ENCODE assay signal across 16 cellular contexts in the genomic region with DNA sequence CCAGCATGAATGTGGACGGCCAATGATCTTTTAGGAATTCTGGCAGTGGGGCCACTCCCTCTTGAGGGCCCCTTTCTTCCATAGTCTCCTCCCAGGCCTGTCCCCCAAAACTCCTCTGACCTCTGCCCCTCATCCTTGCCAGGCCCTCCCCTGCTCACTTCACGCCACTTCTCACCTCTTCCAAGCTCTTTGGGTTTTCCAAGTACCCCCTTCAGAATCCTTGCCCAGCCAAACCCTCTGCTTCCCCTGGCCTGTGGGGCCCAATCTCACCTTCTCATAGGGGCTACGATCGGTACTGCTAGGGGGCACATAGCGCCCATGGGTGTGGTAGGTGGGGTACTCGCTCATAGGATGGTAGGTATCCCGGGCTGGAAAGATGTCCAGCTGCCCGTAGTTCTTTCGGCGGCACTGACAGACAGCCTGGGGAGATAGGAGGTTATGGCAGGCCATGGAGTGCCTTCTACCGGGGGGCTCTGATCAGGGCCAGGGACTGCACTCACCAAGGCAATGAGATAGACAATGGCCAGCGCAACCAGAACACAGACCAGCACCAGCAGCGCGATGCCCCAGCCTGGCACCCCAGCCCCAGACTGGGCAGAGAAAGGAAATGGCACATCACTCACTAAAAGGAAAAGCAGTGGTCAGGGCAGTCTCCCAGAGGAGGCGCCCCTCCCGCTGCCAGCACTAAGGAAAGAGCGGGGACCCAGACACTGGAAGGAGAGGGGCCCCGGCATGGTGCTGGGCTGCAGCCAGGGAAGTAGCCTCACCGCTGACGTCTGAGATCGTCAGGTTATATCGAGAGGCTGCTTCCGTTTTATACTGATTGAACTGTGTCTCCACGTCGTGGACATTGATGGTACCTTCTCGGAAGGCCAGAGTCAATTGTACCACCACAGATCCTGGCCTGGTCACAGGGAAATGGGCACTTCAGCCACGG. TPM values are rescaled to one million over a fixed set of nuclear protein-coding genes. Genes with fewer than 3 reads are reported as not detected.
DNase-seq lines count a peak whose midpoint lies in the region; ATAC-seq, FAIRE-seq and TF ChIP-seq lines count a peak whose summit lies in the region.
"Had no signal": no experiment of that assay in that cellular context is flagged by ENCODE, and none has a peak within 500 bp of the region (broad histone marks: within the 10 kb centered on the region; RNA-seq: fewer than 3 reads in every experiment).

No MANE protein-coding gene starts in this region.

- POLR2A ChIA-PET in IMR-90 (lab: Charles Lee; ENCODE audit: unreplicated experiment): no interaction called here

- peak overlapping the region; percentile 89 for H3K27ac Mint-ChIP-seq in endodermal cell
- H3K27ac Mint-ChIP-seq in neural crest cell (ENCODE audit: unreplicated experiment): peak overlapping the region; percentile 98

- H3K27ac ChIP-seq in BLaER1 (peak overlapping the region; percentile 59), IMR-90 (ENCODE audit: insufficient read depth, low read length) (no peak overlapping the region), endodermal cell (ENCODE audit: low read depth, low read length) (no peak overlapping the region)
- H3K27ac ChIP-seq: brain microvascular endothelial cell had no signal

- peak overlapping the region; percentile 98 for H3K4me2 ChIP-seq in BLaER1
- no peak overlapping the region for H3K4me2 ChIP-seq in IMR-90 (ENCODE audit: low read depth, low read length)

- CTCF ChIA-PET in IMR-90 (lab: Yijun Ruan, JAX): no interaction called here

- H2AFZ ChIP-seq in IMR-90 (replicated peaks; ENCODE audit: low read length, poor library complexity): peak overlapping the region; percentile 32

- dilution Hi-C loops in IMR-90 (cut with HindIII; ENCODE audit: low sequenced_read_pairs, unreplicated experiment): no loop called here

- no peak overlapping the region for H2AK5ac ChIP-seq in IMR-90 (ENCODE audit: low read depth, low read length)

- H2AK9ac ChIP-seq in IMR-90 (replicated peaks; ENCODE audit: low read depth, low read length, poor library complexity): no peak overlapping the region

- H3K9me3 Mint-ChIP-seq in endodermal cell: no peaks in the 10 kb centered on the region
- H3K9me3 Mint-ChIP-seq in neural crest cell: no peaks in the 10 kb centered on the region
- H3K9me3 Mint-ChIP-seq: CD4-positive, alpha-beta memory T cell had no signal

- H3K36me3 Mint-ChIP-seq in endodermal cell (ENCODE audit: low read depth) (no peaks in the 10 kb centered on the region), neural crest cell (ENCODE audit: low read depth) (peaks cover 4% of the 10 kb centered on the region)

- no peak overlapping the region for H3K4ac ChIP-seq in IMR-90 (ENCODE audit: low read depth, low read length)

- H3K4me3 ChIP-seq in BLaER1 (no peak overlapping the region), IMR-90 (ENCODE audit: insufficient read depth, low read depth, low read length) (no peak overlapping the region), endodermal cell (ENCODE audit: low read length) (no peak overlapping the region)

- no peak overlapping the region for H3K18ac ChIP-seq in IMR-90 (ENCODE audit: low read depth, low read length)

- no TSS peak for BruUV-seq in IMR-90 (replicated peaks; lab: Mats Ljungman, UMichigan)

- TF ChIP-seq RAD21 in IMR-90 (IDR thresholded peaks at IDR 0.05; ENCODE audit: low read length): no peak

- H3K79me1 ChIP-seq in IMR-90 (ENCODE audit: low read depth in 1 of 2, low read length in 2 of 2): no peaks in the 10 kb centered on the region

- H2BK5ac ChIP-seq in IMR-90 (ENCODE audit: low read depth, low read length, poor library complexity, severe bottlenecking): no peak overlapping the region

- TF ChIP-seq CTCF in IMR-90 (conservative IDR thresholded peaks at IDR 0.05; ENCODE audit: low read depth, low read length) (no peak), endodermal cell (conservative IDR thresholded peaks at IDR 0.05) (no peak), neural crest cell (conservative IDR thresholded peaks at IDR 0.05) (no peak)

- H3K4me1 Mint-ChIP-seq in endodermal cell (peaks cover 23% of the 10 kb centered on the region), neural crest cell (peaks cover 10% of the 10 kb centered on the region)

- H2BK20ac ChIP-seq in IMR-90 (ENCODE audit: low read depth, low read length): no peak overlapping the region

- H3K23ac ChIP-seq in IMR-90 (ENCODE audit: low read depth, low read length): no peak overlapping the region

- H3K36me3 ChIP-seq in BLaER1 (peaks cover 14% of the 10 kb centered on the region), IMR-90 (ENCODE audit: control insufficient read depth, insufficient read depth, low read length) (peaks cover 8% of the 10 kb centered on the region), endodermal cell (ENCODE audit: control insufficient read depth, insufficient read depth, low read length) (no peaks in the 10 kb centered on the region)
- H3K36me3 ChIP-seq: brain microvascular endothelial cell had no signal

- H3K14ac ChIP-seq in IMR-90 (replicated peaks; ENCODE audit: low read depth, low read length): no peak overlapping the region

- no peaks in the 10 kb centered on the region for H3K27me3 ChIP-seq in BLaER1
- H3K27me3 ChIP-seq in IMR-90 (ENCODE audit: control insufficient read depth, insufficient read depth, low read length): no peaks in the 10 kb centered on the region
- no peaks in the 10 kb centered on the region for H3K27me3 ChIP-seq in endodermal cell (ENCODE audit: control insufficient read depth, insufficient read depth, low read length, poor library complexity, severe bottlenecking)
- H3K27me3 ChIP-seq: brain microvascular endothelial cell had no signal

- no peak overlapping the region for H4K5ac ChIP-seq in IMR-90 (ENCODE audit: low read depth, low read length)

- H2BK120ac ChIP-seq in IMR-90 (ENCODE audit: low read depth, low read length): no peak overlapping the region

- no peak for FAIRE-seq in RCC 7860 (lab: Jason Lieb, UNC)
- FAIRE-seq: G401.6 had no signal

- H3K9me3 ChIP-seq in BLaER1 (no peaks in the 10 kb centered on the region), IMR-90 (ENCODE audit: control insufficient read depth, insufficient read depth, low read length) (no peaks in the 10 kb centered on the region), endodermal cell (ENCODE audit: control insufficient read depth, low read length) (no peaks in the 10 kb centered on the region)

- H3K9ac ChIP-seq in BLaER1 (peak overlapping the region; percentile 73), IMR-90 (ENCODE audit: low read depth, low read length) (no peak overlapping the region), endodermal cell (ENCODE audit: extremely low read depth, low read length, poor library complexity, severe bottlenecking) (no peak overlapping the region)

- WGBS in IMR-90 (ENCODE audit: extremely low coverage in 2 of 2, insufficient read length in 1 of 2), 2 experiments: 65% methylated on average over 12 of the region's 27 CpGs; no CpG with 5 or more reads in 1 of the 2 experiments
- WGBS in endodermal cell (ENCODE audit: insufficient coverage in 1 of 2, insufficient read length in 1 of 2), 2 experiments: 88 to 89% methylated on average over 22 to 27 of the region's 27 CpGs

- peaks cover 13% of the 10 kb centered on the region for H3K27me3 Mint-ChIP-seq in endodermal cell (ENCODE audit: insufficient read depth)
- H3K27me3 Mint-ChIP-seq in neural crest cell (ENCODE audit: low read depth): peaks cover 5% of the 10 kb centered on the region
- H3K27me3 Mint-ChIP-seq: CD4-positive, alpha-beta memory T cell had no signal

- no peak overlapping the region for H3K56ac ChIP-seq in IMR-90 (ENCODE audit: extremely low read depth, insufficient read depth, low read length)

- H2BK15ac ChIP-seq in IMR-90 (ENCODE audit: low read depth, low read length): no peak overlapping the region

- no peak for DNase-seq in IMR-90
- DNase-seq in endodermal cell: peak; percentile 47
- DNase-seq in neural crest cell (ENCODE audit: low read depth, low spot score): no peak
- no peak for DNase-seq in activated gamma-delta T cell treated with Interleukin-2 at 50 U/mL for 16 hours
- DNase-seq in SHP77 (lab: John Stamatoyannopoulos, UW): no peak
- no peak for DNase-seq in RCC 7860 (ENCODE audit: low spot score)
- DNase-seq: activated CD4-positive, alpha-beta T cell treated with anti-CD3 and anti-CD28 coated beads for 48 hours; brain microvascular endothelial cell; effector CD8-positive, alpha-beta T cell; midbrain; NCI-H2227 treated with DMSO at 0.1 percent for 48 hours; stimulated activated CD8-positive, alpha-beta memory T cell treated with anti-CD3 and anti-CD28 coated beads, Interleukin-4, amount 100 ng/mL, for 48 hours had no signal

- 0 out of 2 replicates have a peak, but pooled peaks cover 11% of the 10 kb centered on the region for H4K20me1 ChIP-seq in BLaER1
- H4K20me1 ChIP-seq in IMR-90 (ENCODE audit: insufficient read depth, low read length): no peaks in the 10 kb centered on the region

- H4K8ac ChIP-seq in IMR-90 (ENCODE audit: low read depth in 2 of 2, low read length in 2 of 2): no peak overlapping the region

- H4K91ac ChIP-seq in IMR-90 (ENCODE audit: insufficient read depth, low read depth, low read length): no peak overlapping the region

- H3K4me1 ChIP-seq in BLaER1 (peaks cover 60% of the 10 kb centered on the region), IMR-90 (ENCODE audit: control insufficient read depth, insufficient read depth, low read length) (no peaks in the 10 kb centered on the region), endodermal cell (ENCODE audit: control insufficient read depth, insufficient read depth, low read length) (peaks cover 18% of the 10 kb centered on the region)

- peak overlapping the region; percentile 46 for H3K4me3 Mint-ChIP-seq in endodermal cell
- H3K4me3 Mint-ChIP-seq in neural crest cell: peak overlapping the region; percentile 70

- H3K9me1 ChIP-seq in IMR-90 (ENCODE audit: insufficient read depth, low read length): no peaks in the 10 kb centered on the region

- TF ChIP-seq POLR2A in IMR-90 (IDR thresholded peaks at IDR 0.05; ENCODE audit: low read depth, low read length): no peak

- intact Hi-C loops in IMR-90 (cut with micrococcal nuclease): no loop called here

- ATAC-seq in IMR-90 (ENCODE audit: low read depth) (no peak), GM21723 (IDR thresholded peaks at IDR 0.05; ENCODE audit: unreplicated experiment) (no peak)

- in situ Hi-C loops in IMR-90 (cut with MboI; ENCODE audit: low sequenced_read_pairs): no loop called here

RNA-seq across cellular contexts. Expression of gene TRIM46, which starts 13.6 kb away (rescaled TPM):
- total RNA-seq in IMR-90 (2012; rRNA removed) (2.3 and 2.5 TPM in 2 replicates), endodermal cell (1 to 10 TPM; 5.1 to 7.1 TPM), neural crest cell (9.8 and 10.0 TPM in 2 replicates)
- 6.2 and 6.9 TPM in 2 replicates for polyA plus RNA-seq in IMR-90 (2012; rRNA removed)
- 4.3 and 5.5 TPM in 2 replicates for polyA plus RNA-seq in IMR-90 (2012; cell fraction: cytosol; rRNA removed)
- 26.2 and 56.7 TPM in 2 replicates for polyA plus RNA-seq in IMR-90 (2012; cell fraction: nucleus; rRNA removed; ENCODE audit: low replicate concordance)
- polyA plus RNA-seq in endodermal cell (2013, experiment 1 of 2): 9.8 TPM
- 9.5 TPM for polyA plus RNA-seq in endodermal cell (2013, experiment 2 of 2)

RNA-seq across cellular contexts. Expression of gene KRTCAP2, which starts 14.1 kb away (rescaled TPM):
- total RNA-seq in IMR-90 (2012; rRNA removed) (76.1 and 76.7 TPM in 2 replicates), endodermal cell (100 to 1,000 TPM; 143 to 152 TPM), neural crest cell (125 and 152 TPM in 2 replicates)
- 189 and 232 TPM in 2 replicates for polyA plus RNA-seq in IMR-90 (2012; rRNA removed)
- polyA plus RNA-seq in IMR-90 (2012; cell fraction: cytosol; rRNA removed): 399 and 412 TPM in 2 replicates
- polyA plus RNA-seq in IMR-90 (2012; cell fraction: nucleus; rRNA removed; ENCODE audit: low replicate concordance): 167 and 203 TPM in 2 replicates
- 161 TPM for polyA plus RNA-seq in endodermal cell (2013, experiment 1 of 2)
- 154 TPM for polyA plus RNA-seq in endodermal cell (2013, experiment 2 of 2)

RNA-seq across cellular contexts. Expression of gene THBS3, which starts 20.5 kb away (rescaled TPM):
- total RNA-seq in IMR-90 (2012; rRNA removed): 13.1 and 15.1 TPM in 2 replicates
- polyA plus RNA-seq in IMR-90 (2012; rRNA removed): 28.3 and 30.4 TPM in 2 replicates
- polyA plus RNA-seq in IMR-90 (2012; cell fraction: cytosol; rRNA removed): 10.9 and 18.2 TPM in 2 replicates
- polyA plus RNA-seq in IMR-90 (2012; cell fraction: nucleus; rRNA removed; ENCODE audit: low replicate concordance): 178 and 204 TPM in 2 replicates
- 10 to 100 TPM; 17.6 to 27.9 TPM for total RNA-seq in endodermal cell
- polyA plus RNA-seq in endodermal cell (2013, experiment 1 of 2): 80.6 TPM
- polyA plus RNA-seq in endodermal cell (2013, experiment 2 of 2): 67.8 TPM
- 21.4 TPM in 2 replicates for total RNA-seq in neural crest cell

RNA-seq across cellular contexts. Expression of gene MTX1, which starts 21.3 kb away (rescaled TPM):
- 51.4 and 67.2 TPM in 2 replicates for total RNA-seq in IMR-90 (2012; rRNA removed)
- polyA plus RNA-seq in IMR-90 (2012; rRNA removed): 73.7 and 73.9 TPM in 2 replicates
- 58.0 and 97.7 TPM in 2 replicates for polyA plus RNA-seq in IMR-90 (2012; cell fraction: cytosol; rRNA removed)
- 36.9 and 80.4 TPM in 2 replicates for polyA plus RNA-seq in IMR-90 (2012; cell fraction: nucleus; rRNA removed; ENCODE audit: low replicate concordance)
- 10 to 100 TPM; 47.3 to 63.2 TPM for total RNA-seq in endodermal cell
- polyA plus RNA-seq in endodermal cell (2013, experiment 1 of 2): 43.6 TPM
- 43.3 TPM for polyA plus RNA-seq in endodermal cell (2013, experiment 2 of 2)
- 36.0 and 38.3 TPM in 2 replicates for total RNA-seq in neural crest cell

RNA-seq across cellular contexts. Expression of gene DPM3, which starts 46.9 kb away (rescaled TPM):
- 29.0 and 30.6 TPM in 2 replicates for total RNA-seq in IMR-90 (2012; rRNA removed)
- polyA plus RNA-seq in IMR-90 (2012; rRNA removed): 129 and 138 TPM in 2 replicates
- polyA plus RNA-seq in IMR-90 (2012; cell fraction: cytosol; rRNA removed): 211 and 435 TPM in 2 replicates
- 30.8 and 68.8 TPM in 2 replicates for polyA plus RNA-seq in IMR-90 (2012; cell fraction: nucleus; rRNA removed; ENCODE audit: low replicate concordance)
- 10 to 100 TPM; 48.8 to 73.4 TPM for total RNA-seq in endodermal cell
- polyA plus RNA-seq in endodermal cell (2013, experiment 1 of 2): 89.8 TPM
- polyA plus RNA-seq in endodermal cell (2013, experiment 2 of 2): 83.0 TPM
- total RNA-seq in neural crest cell: 77.7 and 80.0 TPM in 2 replicates
